ENCODE assay signal across 10 cellular contexts in the genomic region with DNA sequence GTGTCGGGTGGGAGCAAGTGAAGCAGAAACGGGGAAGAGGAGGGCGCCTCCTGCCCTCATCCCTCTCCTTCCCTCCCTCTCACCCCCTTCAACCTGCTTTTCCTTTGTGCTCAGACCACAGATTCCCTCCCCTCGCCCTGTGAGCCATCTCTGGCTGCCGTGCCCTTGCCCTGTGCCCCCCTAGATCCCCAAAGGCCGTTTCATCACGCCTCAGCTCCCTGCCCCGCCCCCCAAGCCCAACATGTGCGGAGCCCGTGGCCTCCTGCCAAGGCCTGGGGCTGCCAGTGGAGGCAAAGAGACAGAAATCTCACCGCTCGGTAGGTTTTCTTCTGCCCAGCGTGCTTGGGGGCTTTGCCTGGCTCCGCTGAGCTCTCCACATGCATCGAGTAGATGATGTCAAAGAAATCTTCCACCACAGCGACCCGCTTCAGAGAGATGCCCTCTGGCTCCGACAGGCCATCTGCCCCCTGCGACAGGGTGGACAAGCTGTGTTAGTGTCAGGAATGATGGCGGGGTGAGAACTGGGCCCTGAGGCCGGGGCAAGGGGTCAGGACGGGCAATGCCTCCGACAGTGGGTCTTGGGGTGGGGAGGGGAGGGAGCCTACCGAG. TPM values are rescaled to one million over a fixed set of nuclear protein-coding genes. Genes with fewer than 3 reads are reported as not detected.
A peak's percentile ranks its signal among the peaks of the same experiment; 100 is the strongest.
DNase-seq lines count a peak whose midpoint lies in the region; TF ChIP-seq lines count a peak whose summit lies in the region.
"Had no signal": no experiment of that assay in that cellular context is flagged by ENCODE, and none has a peak within 500 bp of the region (broad histone marks: within the 10 kb centered on the region; RNA-seq: fewer than 3 reads in every experiment).

No MANE protein-coding gene starts in this region.

- CTCF ChIA-PET in CD8-positive, alpha-beta memory T cell (lab: Charles Lee) = interaction anchor here (1.0 to 11.3 kb wide), 4 partner anchors 11 to 125 kb away, joined by 3 to 227 read pairs (median 94); no protein-coding TSS in a partner anchor

- H3K4me3 ChIP-seq in BE2C (ENCODE audit: low read depth, low read length) = peak overlapping the region; percentile 44
- no peak overlapping the region for H3K4me3 ChIP-seq in CD8-positive, alpha-beta memory T cell (ENCODE audit: low read length)
- H3K4me3 ChIP-seq: lung, MG63 had no signal

- DNase-seq in BE2C (peak; percentile 82), left kidney (ENCODE audit: low read depth, low spot score) (peak; percentile 59), NCI-H446 treated with DMSO at 0.1 percent for 48 hours (lab: John Stamatoyannopoulos, UW) (no peak), RKO (ENCODE audit: low spot score) (no peak), SW 1271 (lab: John Stamatoyannopoulos, UW) (no peak)
- peak in 2 of 5 donors; percentile 42 to 43 for DNase-seq in CD8-positive, alpha-beta memory T cell
- no peak for DNase-seq in activated T-helper 1 cell treated with anti-CD3 and anti-CD28 coated beads, Interleukin-12 subunit alpha, Interleukin-12 subunit beta, Interleukin-2, Interleukin-4 antibody, amounts not matched to agents 30 ng/mL and 10 ng/mL and 1 ng/mL, durations not matched to agents 14 hours and 24 hours and 36 hours (ENCODE audit: low spot score)
- DNase-seq: activated CD4-positive, CD25-positive, alpha-beta regulatory T cell treated with anti-CD3 and anti-CD28 coated beads, Interleukin-2, amount 50 U/mL, for 72 hours; MG63 had no signal

- POLR2A ChIA-PET in CD8-positive, alpha-beta memory T cell (lab: Charles Lee) = interaction anchor here (0.5 to 2.4 kb wide), 3 partner anchors 9 to 350 kb away, joined by 4 to 7 read pairs (median 4); no protein-coding TSS in a partner anchor

- H3K36me3 Mint-ChIP-seq in CD8-positive, alpha-beta memory T cell = peaks cover 0 to 25% (median 6%) of the 10 kb centered on the region in 3 donors
- peaks cover 10% of the 10 kb centered on the region for H3K36me3 Mint-ChIP-seq in activated T-helper 1 cell treated with anti-CD3 and anti-CD28 coated beads, Interleukin-12 subunit alpha, Interleukin-12 subunit beta, Interleukin-2, Interleukin-4 antibody, amounts not matched to agents 30 ng/mL and 10 ng/mL and 1 ng/mL, durations not matched to agents 14 hours and 24 hours and 36 hours (ENCODE audit: low read depth)

- peaks cover 69 to 90% (median 87%) of the 10 kb centered on the region in 3 donors for H3K4me1 Mint-ChIP-seq in CD8-positive, alpha-beta memory T cell
- peaks cover 65% of the 10 kb centered on the region for H3K4me1 Mint-ChIP-seq in activated T-helper 1 cell treated with anti-CD3 and anti-CD28 coated beads, Interleukin-12 subunit alpha, Interleukin-12 subunit beta, Interleukin-2, Interleukin-4 antibody, amounts not matched to agents 30 ng/mL and 10 ng/mL and 1 ng/mL, durations not matched to agents 14 hours and 24 hours and 36 hours (ENCODE audit: low read depth)

- no peaks in the 10 kb centered on the region for H3K27me3 Mint-ChIP-seq in CD8-positive, alpha-beta memory T cell
- H3K27me3 Mint-ChIP-seq in activated T-helper 1 cell treated with anti-CD3 and anti-CD28 coated beads, Interleukin-12 subunit alpha, Interleukin-12 subunit beta, Interleukin-2, Interleukin-4 antibody, amounts not matched to agents 30 ng/mL and 10 ng/mL and 1 ng/mL, durations not matched to agents 14 hours and 24 hours and 36 hours (ENCODE audit: insufficient read depth) = no peaks in the 10 kb centered on the region

- H3K4me3 Mint-ChIP-seq in CD8-positive, alpha-beta memory T cell = no peak overlapping the region
- no peak overlapping the region for H3K4me3 Mint-ChIP-seq in activated T-helper 1 cell treated with anti-CD3 and anti-CD28 coated beads, Interleukin-12 subunit alpha, Interleukin-12 subunit beta, Interleukin-2, Interleukin-4 antibody, amounts not matched to agents 30 ng/mL and 10 ng/mL and 1 ng/mL, durations not matched to agents 14 hours and 24 hours and 36 hours

- H3K9me3 ChIP-seq in BE2C = no peaks in the 10 kb centered on the region
- H3K9me3 ChIP-seq in CD8-positive, alpha-beta memory T cell (ENCODE audit: low read length) = no peaks in the 10 kb centered on the region
- H3K9me3 ChIP-seq: MG63 had no signal

- H3K4me1 ChIP-seq in BE2C = peaks cover 46% of the 10 kb centered on the region
- peaks cover 84% of the 10 kb centered on the region for H3K4me1 ChIP-seq in CD8-positive, alpha-beta memory T cell (ENCODE audit: insufficient read depth, low read length)

- H3K9me3 Mint-ChIP-seq in CD8-positive, alpha-beta memory T cell = no peaks in the 10 kb centered on the region
- H3K9me3 Mint-ChIP-seq in activated T-helper 1 cell treated with anti-CD3 and anti-CD28 coated beads, Interleukin-12 subunit alpha, Interleukin-12 subunit beta, Interleukin-2, Interleukin-4 antibody, amounts not matched to agents 30 ng/mL and 10 ng/mL and 1 ng/mL, durations not matched to agents 14 hours and 24 hours and 36 hours = no peaks in the 10 kb centered on the region

- intact Hi-C loops in activated T-helper 1 cell treated with anti-CD3 and anti-CD28 coated beads, Interleukin-12 subunit alpha, Interleukin-12 subunit beta, Interleukin-2, Interleukin-4 antibody, amounts not matched to agents 30 ng/mL and 10 ng/mL and 1 ng/mL, durations not matched to agents 14 hours and 24 hours and 36 hours (cut with micrococcal nuclease) = loop anchor here (1.0 kb wide), 1 partner anchor 8 kb away; no protein-coding TSS in a partner anchor

- peak overlapping the region; percentile 81 to 98 (median 91) for H3K27ac Mint-ChIP-seq in CD8-positive, alpha-beta memory T cell
- H3K27ac Mint-ChIP-seq in activated T-helper 1 cell treated with anti-CD3 and anti-CD28 coated beads, Interleukin-12 subunit alpha, Interleukin-12 subunit beta, Interleukin-2, Interleukin-4 antibody, amounts not matched to agents 30 ng/mL and 10 ng/mL and 1 ng/mL, durations not matched to agents 14 hours and 24 hours and 36 hours = peak overlapping the region; percentile 16

- H3K36me3 ChIP-seq in BE2C = no peaks in the 10 kb centered on the region
- H3K36me3 ChIP-seq in CD8-positive, alpha-beta memory T cell (ENCODE audit: insufficient read depth, low read length) = no peaks in the 10 kb centered on the region
- H3K36me3 ChIP-seq: MG63 had no signal

- no peak overlapping the region for H3K27ac ChIP-seq in CD8-positive, alpha-beta memory T cell (ENCODE audit: low read depth, low read length)

- TF ChIP-seq CTCF in BE2C (IDR thresholded peaks at IDR 0.05; ENCODE audit: low read depth, low read length) = 0 out of 2 replicates have a peak, but pooled peaks have one; percentile 2

- no peaks in the 10 kb centered on the region for H3K27me3 ChIP-seq in BE2C
- no peaks in the 10 kb centered on the region for H3K27me3 ChIP-seq in CD8-positive, alpha-beta memory T cell (ENCODE audit: insufficient read depth, low read length, poor library complexity, severe bottlenecking)
- H3K27me3 ChIP-seq: MG63 had no signal

RNA-seq across cellular contexts. Expression of a gene that starts 57.6 kb away (rescaled TPM):
- 86.2 TPM for polyA plus RNA-seq in BE2C (2012; ENCODE audit: insufficient read depth, insufficient read length, low read depth)
- total RNA-seq in CD8-positive, alpha-beta memory T cell = 10 to 100 TPM; 15.8 to 19.8 TPM
- polyA plus RNA-seq in CD8-positive, alpha-beta memory T cell = 15.4 TPM
- total RNA-seq in activated T-helper 1 cell treated with anti-CD3 and anti-CD28 coated beads, Interleukin-12 subunit alpha, Interleukin-12 subunit beta, Interleukin-2, Interleukin-4 antibody, amounts not matched to agents 30 ng/mL and 10 ng/mL and 1 ng/mL, durations not matched to agents 14 hours and 24 hours and 36 hours = 10.3 and 14.3 TPM in 2 replicates

Comparison
In these comparisons a context has a peak if more than half of its experiments do, and no peak if none do; other contexts are left out.
1. DNase-seq: peak in BE2C (single experiment) and left kidney (single experiment); none in activated T-helper 1 cell treated with anti-CD3 and anti-CD28 coated beads, Interleukin-12 subunit alpha, Interleukin-12 subunit beta, Interleukin-2, Interleukin-4 antibody, amounts not matched to agents 30 ng/mL and 10 ng/mL and 1 ng/mL, durations not matched to agents 14 hours and 24 hours and 36 hours (single experiment), NCI-H446 treated with DMSO at 0.1 percent for 48 hours (single experiment), RKO (single experiment) and SW 1271 (0 of 2).